Comparison of ENCODE assay signal across 15 cellular contexts in the genomic region with DNA sequence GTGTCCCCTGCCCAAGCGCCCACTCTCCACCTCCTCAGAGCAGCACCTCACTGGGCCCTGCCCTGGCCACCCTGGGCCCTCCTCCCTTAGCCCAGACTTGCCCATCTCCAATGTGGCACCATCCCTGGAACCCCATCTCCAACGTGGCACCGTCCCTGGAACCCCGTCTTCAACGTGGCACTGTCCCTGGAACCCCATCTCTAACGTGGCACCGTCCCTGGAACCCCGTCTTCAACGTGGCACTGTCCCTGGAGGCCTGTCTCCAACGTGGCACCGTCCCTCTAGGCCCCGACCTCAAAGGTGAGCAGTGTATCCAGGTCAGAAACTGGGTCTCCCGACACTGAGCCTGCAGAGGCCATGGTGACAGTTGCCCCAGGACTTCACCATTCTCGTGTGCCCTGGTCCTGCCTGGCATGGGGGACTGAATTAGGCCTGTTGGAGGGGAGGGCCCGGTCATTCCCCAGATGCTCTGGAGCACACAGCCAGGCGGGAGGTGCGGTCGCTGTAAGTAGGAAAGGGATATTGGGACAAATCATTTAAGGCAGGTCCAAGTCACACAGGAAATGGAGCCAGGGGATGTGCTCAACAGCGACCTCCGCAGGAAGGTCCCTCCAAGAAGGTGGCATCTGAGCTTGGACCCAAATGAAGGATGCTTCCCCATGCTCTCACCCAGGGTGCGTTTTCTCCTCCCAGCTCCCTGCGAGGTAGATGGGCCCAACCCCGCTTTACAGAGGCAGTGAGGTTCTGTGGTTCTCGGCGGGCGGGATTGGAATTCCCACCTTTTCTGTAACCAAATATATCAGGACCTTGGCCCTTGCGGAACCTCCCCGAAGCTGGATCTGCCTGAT. TPM values are rescaled to one million over a fixed set of nuclear protein-coding genes. Genes with fewer than 3 reads are reported as not detected.
A peak's percentile ranks its signal among the peaks of the same experiment; 100 is the strongest.
DNase-seq lines count a peak whose midpoint lies in the region; ATAC-seq and TF ChIP-seq lines count a peak whose summit lies in the region.
"Had no signal": no experiment of that assay in that cellular context is flagged by ENCODE, and none has a peak within 500 bp of the region (broad histone marks: within the 10 kb centered on the region; RNA-seq: fewer than 3 reads in every experiment).

No MANE protein-coding gene starts in this region.

- ATAC-seq in activated T-cell treated with anti-CD3 and anti-CD28 coated beads, Interleukin-2, amount 50 U/mL, for 4 hours = no peak
- ATAC-seq in psoas muscle = no peak
- ATAC-seq in GM21381 (IDR thresholded peaks at IDR 0.05; ENCODE audit: unreplicated experiment) = no peak
- ATAC-seq: lower lobe of right lung had no signal

- H3K4me1 ChIP-seq in psoas muscle = peaks cover 20% of the 10 kb centered on the region

- no peak overlapping the region for H3K27ac ChIP-seq in psoas muscle
- H3K27ac ChIP-seq: lower lobe of right lung had no signal

- peaks cover 35% of the 10 kb centered on the region for H3K4me1 Mint-ChIP-seq in activated T-cell treated with anti-CD3 and anti-CD28 coated beads, Interleukin-2, amount 50 U/mL, for 24 hours (ENCODE audit: low read depth)
- peaks cover 17% of the 10 kb centered on the region for H3K4me1 Mint-ChIP-seq in activated T-cell treated with anti-CD3 and anti-CD28 coated beads, Interleukin-2, amount 50 U/mL, for 4 hours (ENCODE audit: low read depth)

- TF ChIP-seq CTCF in NB4 (IDR thresholded peaks at IDR 0.05; ENCODE audit: low read depth, low read length) = peak; percentile 9
- TF ChIP-seq CTCF in epithelial cell of proximal tubule (conservative IDR thresholded peaks at IDR 0.05; ENCODE audit: low read depth, low read length) = peak; percentile 24
- no peak for TF ChIP-seq CTCF in psoas muscle (IDR thresholded peaks at IDR 0.05)

- WGBS in psoas muscle, 3 donors = 84 to 86% (median 85%) methylated on average over 28 of the region's 28 CpGs

- H3K4me3 ChIP-seq in NB4 (ENCODE audit: low read depth, low read length) (no peak overlapping the region), epithelial cell of proximal tubule (ENCODE audit: low read depth, low read length) (no peak overlapping the region), psoas muscle (no peak overlapping the region)
- H3K4me3 ChIP-seq: lower lobe of right lung had no signal

- no peaks in the 10 kb centered on the region for H3K9me3 Mint-ChIP-seq in activated T-cell treated with anti-CD3 and anti-CD28 coated beads, Interleukin-2, amount 50 U/mL, for 24 hours
- no peaks in the 10 kb centered on the region for H3K9me3 Mint-ChIP-seq in activated T-cell treated with anti-CD3 and anti-CD28 coated beads, Interleukin-2, amount 50 U/mL, for 4 hours
- H3K9me3 Mint-ChIP-seq: central memory CD8-positive, alpha-beta T cell had no signal

- intact Hi-C loops in psoas muscle (cut with DNase I) = no loop called here

- no peak for TF ChIP-seq POLR2A in NB4 (IDR thresholded peaks at IDR 0.05; ENCODE audit: extremely low read depth, insufficient read length)

- H3K36me3 ChIP-seq in psoas muscle (ENCODE audit: insufficient read depth in 1 of 2, low read depth in 1 of 2) = no peaks in the 10 kb centered on the region

- H3K27me3 Mint-ChIP-seq in activated T-cell treated with anti-CD3 and anti-CD28 coated beads, Interleukin-2, amount 50 U/mL, for 24 hours = no peaks in the 10 kb centered on the region
- no peaks in the 10 kb centered on the region for H3K27me3 Mint-ChIP-seq in activated T-cell treated with anti-CD3 and anti-CD28 coated beads, Interleukin-2, amount 50 U/mL, for 4 hours (ENCODE audit: low read depth)
- H3K27me3 Mint-ChIP-seq: central memory CD8-positive, alpha-beta T cell had no signal

- peak overlapping the region; percentile 22 for H3K27ac Mint-ChIP-seq in activated T-cell treated with anti-CD3 and anti-CD28 coated beads, Interleukin-2, amount 50 U/mL, for 24 hours

- H3K4me3 Mint-ChIP-seq in activated T-cell treated with anti-CD3 and anti-CD28 coated beads, Interleukin-2, amount 50 U/mL, for 24 hours = no peak overlapping the region
- no peak overlapping the region for H3K4me3 Mint-ChIP-seq in activated T-cell treated with anti-CD3 and anti-CD28 coated beads, Interleukin-2, amount 50 U/mL, for 4 hours
- H3K4me3 Mint-ChIP-seq: central memory CD8-positive, alpha-beta T cell had no signal

- no peak for DNase-seq in activated T-cell treated with anti-CD3 and anti-CD28 coated beads, Interleukin-2, amount 50 U/mL, for 24 hours
- no peak for DNase-seq in activated T-cell treated with anti-CD3 and anti-CD28 coated beads, Interleukin-2, amount 50 U/mL, for 4 hours
- no peak for DNase-seq in NB4 (ENCODE audit: low read depth)
- DNase-seq in epithelial cell of proximal tubule (ENCODE audit: low read depth) = no peak
- DNase-seq in psoas muscle = peak; percentile 12 to 42
- no peak for DNase-seq in NCI-H1694 (lab: John Stamatoyannopoulos, UW)
- no peak for DNase-seq in NCI-H1092 treated with DMSO at 0.1 percent for 48 hours (lab: John Stamatoyannopoulos, UW)
- DNase-seq: activated naive CD4-positive, alpha-beta T cell treated with Interleukin-2 at 50 U/mL for 16 hours; lower lobe of right lung; MV-4-11; NCI-H446 treated with DMSO at 0.1 percent for 48 hours; occipital lobe; T1000 had no signal

- H3K9me3 ChIP-seq in psoas muscle = no peaks in the 10 kb centered on the region
- H3K9me3 ChIP-seq: lower lobe of right lung had no signal

- peaks cover 4% of the 10 kb centered on the region for H3K36me3 Mint-ChIP-seq in activated T-cell treated with anti-CD3 and anti-CD28 coated beads, Interleukin-2, amount 50 U/mL, for 24 hours (ENCODE audit: low read depth)
- H3K36me3 Mint-ChIP-seq in activated T-cell treated with anti-CD3 and anti-CD28 coated beads, Interleukin-2, amount 50 U/mL, for 4 hours (ENCODE audit: insufficient read depth) = no peaks in the 10 kb centered on the region

- no peaks in the 10 kb centered on the region for H3K27me3 ChIP-seq in psoas muscle (ENCODE audit: insufficient read depth in 3 of 3, low read length in 2 of 3)

RNA-seq across cellular contexts. Expression of a gene that starts 2.4 kb away (rescaled TPM):
- total RNA-seq in activated T-cell treated with anti-CD3 and anti-CD28 coated beads, Interleukin-2, amount 50 U/mL, for 4 hours = 100 to 1,000 TPM in 1 of 3 donors, 10 to 100 TPM in 2; 74.9 to 101 (median 83.7) TPM
- total RNA-seq in epithelial cell of proximal tubule = 192 and 211 TPM in 2 replicates
- 100 to 1,000 TPM; 343 to 950 (median 608) TPM for total RNA-seq in psoas muscle
- polyA plus RNA-seq in psoas muscle = 1,000 to 10,000 TPM in 2 of 3 donors, 100 to 1,000 TPM in 1; 674 to 1,317 (median 1,217) TPM

RNA-seq across cellular contexts. Expression of a gene that starts 15.7 kb away (rescaled TPM):
- total RNA-seq in activated T-cell treated with anti-CD3 and anti-CD28 coated beads, Interleukin-2, amount 50 U/mL, for 4 hours = under 1 TPM; 0.33 to 0.53 (median 0.33) TPM
- total RNA-seq in epithelial cell of proximal tubule (not detected in 2 replicates), psoas muscle (1 to 10 TPM; 1.6 to 6.1 (median 2.7) TPM)
- polyA plus RNA-seq in psoas muscle = 1 to 10 TPM in 1 of 3 donors, under 1 TPM in 2; 0.70 to 1.2 (median 0.83) TPM

Comparison
In these comparisons a context has a peak if more than half of its experiments do, and no peak if none do; other contexts are left out.
1. DNase-seq: peak in psoas muscle (2 of 2); none in activated T-cell treated with anti-CD3 and anti-CD28 coated beads, Interleukin-2, amount 50 U/mL, for 24 hours (single experiment), activated T-cell treated with anti-CD3 and anti-CD28 coated beads, Interleukin-2, amount 50 U/mL, for 4 hours (single experiment), NB4 (single experiment), epithelial cell of proximal tubule (single experiment), NCI-H1694 (single experiment) and NCI-H1092 treated with DMSO at 0.1 percent for 48 hours (single experiment).